8 cellular contexts compared by ENCODE assay signal in the genomic region with DNA sequence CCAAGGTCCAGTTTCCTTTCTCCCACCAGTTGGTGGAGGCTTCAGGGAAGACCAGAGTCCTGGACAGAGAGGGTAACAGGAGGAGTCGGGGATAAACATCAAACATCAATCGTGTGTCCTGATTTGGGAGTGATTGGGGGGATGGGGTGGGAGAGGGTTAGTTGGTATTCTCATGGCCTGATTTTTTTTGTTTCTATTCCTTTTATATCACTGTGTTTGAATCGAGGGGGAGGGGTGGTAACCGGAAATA. TPM values are rescaled to one million over a fixed set of nuclear protein-coding genes. Genes with fewer than 3 reads are reported as not detected.
A peak's percentile ranks its signal among the peaks of the same experiment; 100 is the strongest.
DNase-seq lines count a peak whose midpoint lies in the region; ATAC-seq, FAIRE-seq and TF ChIP-seq lines count a peak whose summit lies in the region.

No MANE protein-coding gene starts in this region.

- no peaks in the 10 kb centered on the region for H3K9me3 Mint-ChIP-seq in activated CD4-positive, alpha-beta T cell treated with anti-CD3 and anti-CD28 coated beads, Interleukin-2, amount 10 ng/mL, durations not matched to agents 24 days and 14 days
- no peaks in the 10 kb centered on the region for H3K9me3 Mint-ChIP-seq in activated T-helper 17 cell treated with anti-CD3 and anti-CD28 coated beads, Interleukin-2, amount 50 U/mL, for 72 hours
- no peaks in the 10 kb centered on the region for H3K9me3 Mint-ChIP-seq in stimulated activated naive B cell treated with anti-CD40 and anti-IgM and Interleukin-4, amounts not matched to agents 10 μg/mL and 1 μg/mL and 100 μg/mL, for 72 hours

- peaks cover 50% of the 10 kb centered on the region for H3K4me1 ChIP-seq in keratinocyte (ENCODE audit: control insufficient read depth, extremely low read depth, insufficient read depth, low read length)

- FAIRE-seq in keratinocyte (lab: Jason Lieb, UNC), result no peak

- TF ChIP-seq CTCF in keratinocyte (optimal IDR thresholded peaks at IDR 0.05 in 1 of 3, IDR thresholded peaks at IDR 0.05 in 1 of 3, conservative IDR thresholded peaks at IDR 0.05 in 1 of 3; ENCODE audit: extremely low read depth in 1 of 3, insufficient read depth in 2 of 3, low read length in 3 of 3), result no peak

- no peak overlapping the region for H2AFZ ChIP-seq in keratinocyte (ENCODE audit: control insufficient read depth, low read length)

- H3K4me3 Mint-ChIP-seq in activated CD4-positive, alpha-beta T cell treated with anti-CD3 and anti-CD28 coated beads, Interleukin-2, amount 10 ng/mL, durations not matched to agents 24 days and 14 days, result peak overlapping the region; percentile 100
- H3K4me3 Mint-ChIP-seq in activated T-helper 17 cell treated with anti-CD3 and anti-CD28 coated beads, Interleukin-2, amount 50 U/mL, for 72 hours, result peak overlapping the region; percentile 100
- peak overlapping the region; percentile 84 to 86 for H3K4me3 Mint-ChIP-seq in stimulated activated naive B cell treated with anti-CD40 and anti-IgM and Interleukin-4, amounts not matched to agents 10 μg/mL and 1 μg/mL and 100 μg/mL, for 72 hours

- no peaks in the 10 kb centered on the region for H3K9me3 ChIP-seq in keratinocyte (ENCODE audit: control insufficient read depth, low read depth, low read length)

- H3K27ac ChIP-seq in keratinocyte (ENCODE audit: control insufficient read depth, insufficient read depth, low read length), result no peak overlapping the region

- ATAC-seq in activated T-helper 17 cell treated with anti-CD3 and anti-CD28 coated beads, Interleukin-2, amount 50 U/mL, for 72 hours (replicated peaks), result no peak
- ATAC-seq in stimulated activated naive B cell treated with anti-CD40 and anti-IgM and Interleukin-4, amounts not matched to agents 10 μg/mL and 1 μg/mL and 100 μg/mL, for 72 hours (replicated peaks), result no peak

- H3K4me2 ChIP-seq in keratinocyte (ENCODE audit: control insufficient read depth, extremely low read depth, insufficient read depth, low read depth, low read length), result peak overlapping the region; percentile 98

- H4K20me1 ChIP-seq in keratinocyte (ENCODE audit: control insufficient read depth, extremely low read depth, insufficient read depth, low read length), result no peaks in the 10 kb centered on the region

- no peaks in the 10 kb centered on the region for H3K27me3 ChIP-seq in keratinocyte (ENCODE audit: control insufficient read depth, extremely low read depth, insufficient read depth, low read length)

- DNase-seq in activated CD4-positive, alpha-beta T cell treated with anti-CD3 and anti-CD28 coated beads, Interleukin-2, amount 10 ng/mL, durations not matched to agents 24 days and 14 days, result no peak
- DNase-seq in activated CD4-positive, alpha-beta T cell treated with anti-CD3 and anti-CD28 coated beads, Interleukin-2, amount 50 U/mL, for 1 hour, result no peak
- no peak for DNase-seq in keratinocyte (ENCODE audit: low read depth, low spot score)
- DNase-seq in stimulated activated naive B cell treated with anti-CD40 and anti-IgM and Interleukin-4, amounts not matched to agents 10 μg/mL and 1 μg/mL and 100 μg/mL, for 72 hours, result no peak
- DNase-seq in EL, result no peak
- no peak for DNase-seq in GDM1 (lab: John Stamatoyannopoulos, UW)
- DNase-seq in inferior parietal cortex (ENCODE audit: extremely low spot score), result no peak

- peak overlapping the region; percentile 23 for H3K27ac Mint-ChIP-seq in activated CD4-positive, alpha-beta T cell treated with anti-CD3 and anti-CD28 coated beads, Interleukin-2, amount 10 ng/mL, durations not matched to agents 24 days and 14 days
- H3K27ac Mint-ChIP-seq in activated T-helper 17 cell treated with anti-CD3 and anti-CD28 coated beads, Interleukin-2, amount 50 U/mL, for 72 hours, result peak overlapping the region; percentile 85
- H3K27ac Mint-ChIP-seq in stimulated activated naive B cell treated with anti-CD40 and anti-IgM and Interleukin-4, amounts not matched to agents 10 μg/mL and 1 μg/mL and 100 μg/mL, for 72 hours, result no peak overlapping the region

- H3K27me3 Mint-ChIP-seq in activated CD4-positive, alpha-beta T cell treated with anti-CD3 and anti-CD28 coated beads, Interleukin-2, amount 10 ng/mL, durations not matched to agents 24 days and 14 days, result no peaks in the 10 kb centered on the region
- H3K27me3 Mint-ChIP-seq in activated T-helper 17 cell treated with anti-CD3 and anti-CD28 coated beads, Interleukin-2, amount 50 U/mL, for 72 hours, result no peaks in the 10 kb centered on the region
- no peaks in the 10 kb centered on the region for H3K27me3 Mint-ChIP-seq in stimulated activated naive B cell treated with anti-CD40 and anti-IgM and Interleukin-4, amounts not matched to agents 10 μg/mL and 1 μg/mL and 100 μg/mL, for 72 hours

- peaks cover 60% of the 10 kb centered on the region for H3K4me1 Mint-ChIP-seq in activated CD4-positive, alpha-beta T cell treated with anti-CD3 and anti-CD28 coated beads, Interleukin-2, amount 10 ng/mL, durations not matched to agents 24 days and 14 days
- H3K4me1 Mint-ChIP-seq in activated T-helper 17 cell treated with anti-CD3 and anti-CD28 coated beads, Interleukin-2, amount 50 U/mL, for 72 hours, result peaks cover 51% of the 10 kb centered on the region
- H3K4me1 Mint-ChIP-seq in stimulated activated naive B cell treated with anti-CD40 and anti-IgM and Interleukin-4, amounts not matched to agents 10 μg/mL and 1 μg/mL and 100 μg/mL, for 72 hours, result peaks cover 62 to 74% of the 10 kb centered on the region in 2 donors

- H3K36me3 Mint-ChIP-seq in activated CD4-positive, alpha-beta T cell treated with anti-CD3 and anti-CD28 coated beads, Interleukin-2, amount 10 ng/mL, durations not matched to agents 24 days and 14 days (ENCODE audit: low read depth), result peaks cover 43% of the 10 kb centered on the region
- peaks cover 60% of the 10 kb centered on the region for H3K36me3 Mint-ChIP-seq in activated T-helper 17 cell treated with anti-CD3 and anti-CD28 coated beads, Interleukin-2, amount 50 U/mL, for 72 hours (ENCODE audit: low read depth)
- peaks cover 29 to 44% of the 10 kb centered on the region in 2 donors for H3K36me3 Mint-ChIP-seq in stimulated activated naive B cell treated with anti-CD40 and anti-IgM and Interleukin-4, amounts not matched to agents 10 μg/mL and 1 μg/mL and 100 μg/mL, for 72 hours

- H3K79me2 ChIP-seq in keratinocyte (ENCODE audit: control insufficient read depth, insufficient read depth, low read length), result peaks cover 37% of the 10 kb centered on the region

- H3K9me1 ChIP-seq in keratinocyte (ENCODE audit: control insufficient read depth, extremely low read depth, insufficient read depth, low read length), result peaks cover 5% of the 10 kb centered on the region

- peaks cover 18 to 26% of the 10 kb centered on the region in 2 experiments for H3K36me3 ChIP-seq in keratinocyte (ENCODE audit: control insufficient read depth in 2 of 2, extremely low read depth in 1 of 2, insufficient read depth in 2 of 2, low read length in 2 of 2)

- peak overlapping the region in 1 of 3 experiments; percentile 23 for H3K4me3 ChIP-seq in keratinocyte (ENCODE audit: control insufficient read depth in 2 of 3, extremely low read depth in 1 of 3, insufficient read depth in 2 of 3, low read depth in 1 of 3, low read length in 3 of 3)

- H3K9ac ChIP-seq in keratinocyte (ENCODE audit: control insufficient read depth, extremely low read depth, insufficient read depth, low read length), result no peak overlapping the region

- intact Hi-C loops in activated CD4-positive, alpha-beta T cell treated with anti-CD3 and anti-CD28 coated beads, Interleukin-2, amount 10 ng/mL, durations not matched to agents 24 days and 14 days (cut with micrococcal nuclease), result loop anchor here (1.0 to 10.0 kb wide), 6 partner anchors 82 to 1469 kb away; partner anchors contain the start of genes AGPAT1, CLIC1, PSMB8 and RNF5

- dilution Hi-C loops in keratinocyte (cut with MboI; ENCODE audit: extremely low pct_ligation_motif_present, low sequenced_read_pairs), result no loop called here

RNA-seq across cellular contexts. Expression of gene HSD17B8, which starts 0.4 kb away (rescaled TPM):
- total RNA-seq in activated CD4-positive, alpha-beta T cell treated with anti-CD3 and anti-CD28 coated beads, Interleukin-2, amount 10 ng/mL, durations not matched to agents 24 days and 14 days, result 18.2 and 18.3 TPM in 2 replicates
- 10 to 100 TPM in 1 of 2 donors, 1 to 10 TPM in 1; 3.4 to 13.1 TPM for total RNA-seq in activated T-helper 17 cell treated with anti-CD3 and anti-CD28 coated beads, Interleukin-2, amount 50 U/mL, for 72 hours
- polyA plus RNA-seq in keratinocyte, result 18.6 to 22.1 TPM (median 20.7 TPM) in 3 replicates
- 5.3 TPM for polyA plus RNA-seq in keratinocyte (2011; ENCODE audit: low read depth)
- polyA plus RNA-seq in keratinocyte (2011; cell fraction: cytosol; rRNA removed), result 13.2 and 24.1 TPM in 2 replicates
- polyA plus RNA-seq in keratinocyte (2011; cell fraction: nucleus; rRNA removed), result 13.4 and 14.7 TPM in 2 replicates
- 13.9 and 18.3 TPM in 2 replicates for polyA plus RNA-seq in keratinocyte (2012; ENCODE audit: low replicate concordance)
- polyA minus RNA-seq in keratinocyte, result 8.5 to 13.3 TPM (median 12.3 TPM) in 3 replicates
- polyA minus RNA-seq in keratinocyte (2011; cell fraction: cytosol; rRNA and poly(A)+ RNA removed), result 12.5 TPM
- polyA minus RNA-seq in keratinocyte (2011; cell fraction: nucleus; rRNA and poly(A)+ RNA removed), result 2.0 and 3.7 TPM in 2 replicates

RNA-seq across cellular contexts. Expression of gene SLC39A7, which starts 3.4 kb away (rescaled TPM):
- total RNA-seq in activated CD4-positive, alpha-beta T cell treated with anti-CD3 and anti-CD28 coated beads, Interleukin-2, amount 10 ng/mL, durations not matched to agents 24 days and 14 days, result 61.7 and 63.9 TPM in 2 replicates
- total RNA-seq in activated T-helper 17 cell treated with anti-CD3 and anti-CD28 coated beads, Interleukin-2, amount 50 U/mL, for 72 hours, result 10 to 100 TPM; 50.5 to 65.0 TPM
- polyA plus RNA-seq in keratinocyte, result 47.6 to 68.6 TPM (median 54.0 TPM) in 3 replicates
- 23.5 TPM for polyA plus RNA-seq in keratinocyte (2011; ENCODE audit: low read depth)
- polyA plus RNA-seq in keratinocyte (2011; cell fraction: cytosol; rRNA removed), result 28.0 and 32.5 TPM in 2 replicates
- polyA plus RNA-seq in keratinocyte (2011; cell fraction: nucleus; rRNA removed), result 126 and 135 TPM in 2 replicates
- polyA plus RNA-seq in keratinocyte (2012; ENCODE audit: low replicate concordance), result 48.9 and 98.3 TPM in 2 replicates
- 36.1 to 86.7 TPM (median 50.6 TPM) in 3 replicates for polyA minus RNA-seq in keratinocyte
- 17.3 TPM for polyA minus RNA-seq in keratinocyte (2011; cell fraction: cytosol; rRNA and poly(A)+ RNA removed)
- polyA minus RNA-seq in keratinocyte (2011; cell fraction: nucleus; rRNA and poly(A)+ RNA removed), result 40.8 and 62.0 TPM in 2 replicates

RNA-seq across cellular contexts. Expression of gene RXRB, which starts 3.6 kb away (rescaled TPM):
- total RNA-seq in activated CD4-positive, alpha-beta T cell treated with anti-CD3 and anti-CD28 coated beads, Interleukin-2, amount 10 ng/mL, durations not matched to agents 24 days and 14 days, result 46.6 and 48.0 TPM in 2 replicates
- 10 to 100 TPM; 31.0 to 68.7 TPM for total RNA-seq in activated T-helper 17 cell treated with anti-CD3 and anti-CD28 coated beads, Interleukin-2, amount 50 U/mL, for 72 hours
- 23.2 to 32.4 TPM (median 25.7 TPM) in 3 replicates for polyA plus RNA-seq in keratinocyte
- polyA plus RNA-seq in keratinocyte (2011; ENCODE audit: low read depth), result 4.9 TPM
- polyA plus RNA-seq in keratinocyte (2011; cell fraction: cytosol; rRNA removed), result 14.6 and 15.3 TPM in 2 replicates
- polyA plus RNA-seq in keratinocyte (2011; cell fraction: nucleus; rRNA removed), result 62.1 and 65.8 TPM in 2 replicates
- polyA plus RNA-seq in keratinocyte (2012; ENCODE audit: low replicate concordance), result 22.3 and 24.5 TPM in 2 replicates
- 30.8 to 33.3 TPM (median 32.9 TPM) in 3 replicates for polyA minus RNA-seq in keratinocyte
- 16.5 TPM for polyA minus RNA-seq in keratinocyte (2011; cell fraction: cytosol; rRNA and poly(A)+ RNA removed)
- 17.1 and 19.2 TPM in 2 replicates for polyA minus RNA-seq in keratinocyte (2011; cell fraction: nucleus; rRNA and poly(A)+ RNA removed)

RNA-seq across cellular contexts. Expression of gene RING1, which starts 4.2 kb away (rescaled TPM):
- total RNA-seq in activated CD4-positive, alpha-beta T cell treated with anti-CD3 and anti-CD28 coated beads, Interleukin-2, amount 10 ng/mL, durations not matched to agents 24 days and 14 days, result 44.4 and 47.6 TPM in 2 replicates
- total RNA-seq in activated T-helper 17 cell treated with anti-CD3 and anti-CD28 coated beads, Interleukin-2, amount 50 U/mL, for 72 hours, result 10 to 100 TPM; 22.7 to 25.1 TPM
- 20.3 to 28.3 TPM (median 23.0 TPM) in 3 replicates for polyA plus RNA-seq in keratinocyte
- polyA plus RNA-seq in keratinocyte (2011; ENCODE audit: low read depth), result 5.3 TPM
- polyA plus RNA-seq in keratinocyte (2011; cell fraction: cytosol; rRNA removed), result 15.0 and 20.2 TPM in 2 replicates
- 34.1 and 40.8 TPM in 2 replicates for polyA plus RNA-seq in keratinocyte (2011; cell fraction: nucleus; rRNA removed)
- polyA plus RNA-seq in keratinocyte (2012; ENCODE audit: low replicate concordance), result 22.6 and 32.8 TPM in 2 replicates
- 12.8 to 30.2 TPM (median 20.1 TPM) in 3 replicates for polyA minus RNA-seq in keratinocyte
- polyA minus RNA-seq in keratinocyte (2011; cell fraction: cytosol; rRNA and poly(A)+ RNA removed), result 16.5 TPM
- 5.1 and 5.7 TPM in 2 replicates for polyA minus RNA-seq in keratinocyte (2011; cell fraction: nucleus; rRNA and poly(A)+ RNA removed)

RNA-seq across cellular contexts. Expression of gene COL11A2, which starts 11.8 kb away (rescaled TPM):
- 0.47 and 0.56 TPM in 2 replicates for total RNA-seq in activated CD4-positive, alpha-beta T cell treated with anti-CD3 and anti-CD28 coated beads, Interleukin-2, amount 10 ng/mL, durations not matched to agents 24 days and 14 days
- total RNA-seq in activated T-helper 17 cell treated with anti-CD3 and anti-CD28 coated beads, Interleukin-2, amount 50 U/mL, for 72 hours, result 1 to 10 TPM; 1.2 to 3.3 TPM
- 0.06 to 0.18 TPM (median 0.08 TPM) in 3 replicates for polyA plus RNA-seq in keratinocyte
- 0.15 TPM for polyA plus RNA-seq in keratinocyte (2011; ENCODE audit: low read depth)
- polyA plus RNA-seq in keratinocyte (2011; cell fraction: cytosol; rRNA removed), result 0.04 and 0.05 TPM in 2 replicates
- polyA plus RNA-seq in keratinocyte (2011; cell fraction: nucleus; rRNA removed), result 0.83 and 0.93 TPM in 2 replicates
- 0.09 and 0.38 TPM in 2 replicates for polyA plus RNA-seq in keratinocyte (2012; ENCODE audit: low replicate concordance)
- polyA minus RNA-seq in keratinocyte, result 0.29 TPM in 1 of 3 replicates, not detected in the others
- polyA minus RNA-seq in keratinocyte (2011; cell fraction: cytosol; rRNA and poly(A)+ RNA removed), result not detected
- polyA minus RNA-seq in keratinocyte (2011; cell fraction: nucleus; rRNA and poly(A)+ RNA removed), result 0.63 TPM in 1 of 2 replicates, not detected in the other
